ENCODE assay signal across 13 cellular contexts in genomic region chr7:142620375-142620774, GRCh38.
"Had no signal": no experiment of that assay in that cellular context is flagged by ENCODE, and none has a peak within 500 bp of the region (broad histone marks: within the 10 kb centered on the region; RNA-seq: fewer than 3 reads in every experiment).

No MANE protein-coding gene starts in this region.

- H3K36me3 Mint-ChIP-seq: immature natural killer cell, WTC11 had no signal

- ATAC-seq: right lobe of liver, WTC11 had no signal

- DNase-seq: immature natural killer cell; kidney glomerular epithelial cell; left ventricle myocardium inferior; mammary epithelial cell; ovary; right lobe of liver; small intestine; stimulated activated CD4-positive, alpha-beta T cell treated with anti-CD3 and anti-CD28 coated beads, Interleukin-15, amount 100 ng/mL, for 24 hours; stimulated activated CD4-positive, alpha-beta T cell treated with anti-CD3 and anti-CD28 coated beads, Interleukin-2, amount 100 ng/mL, for 48 hours had no signal

- H3K9me3 Mint-ChIP-seq: activated T-helper 1 cell treated with anti-CD3 and anti-CD28 coated beads, Interleukin-12 subunit alpha, Interleukin-12 subunit beta, Interleukin-2, Interleukin-4 antibody, amounts not matched to agents 30 ng/mL and 10 ng/mL and 1 ng/mL, durations not matched to agents 14 hours and 24 hours and 36 hours; dendritic cell treated with granulocyte-macrophage colony-stimulating factor and Interleukin-4, amounts not matched to agents 40 ng/mL and 50 ng/mL, for 4 days; immature natural killer cell; stimulated activated naive CD8-positive, alpha-beta T cell treated with anti-CD3 and anti-CD28 coated beads, Interleukin-15, Interleukin-2, amounts not matched to agents 100 ng/mL and 50 ng/mL, for 24 hours; WTC11 had no signal

- H3K27ac Mint-ChIP-seq: activated T-helper 1 cell treated with anti-CD3 and anti-CD28 coated beads, Interleukin-12 subunit alpha, Interleukin-12 subunit beta, Interleukin-2, Interleukin-4 antibody, amounts not matched to agents 30 ng/mL and 10 ng/mL and 1 ng/mL, durations not matched to agents 14 hours and 24 hours and 36 hours; dendritic cell treated with granulocyte-macrophage colony-stimulating factor and Interleukin-4, amounts not matched to agents 40 ng/mL and 50 ng/mL, for 4 days; immature natural killer cell; stimulated activated naive CD8-positive, alpha-beta T cell treated with anti-CD3 and anti-CD28 coated beads, Interleukin-15, Interleukin-2, amounts not matched to agents 100 ng/mL and 50 ng/mL, for 24 hours; WTC11 had no signal

- H3K4me1 Mint-ChIP-seq: immature natural killer cell had no signal

- H3K4me3 Mint-ChIP-seq: activated T-helper 1 cell treated with anti-CD3 and anti-CD28 coated beads, Interleukin-12 subunit alpha, Interleukin-12 subunit beta, Interleukin-2, Interleukin-4 antibody, amounts not matched to agents 30 ng/mL and 10 ng/mL and 1 ng/mL, durations not matched to agents 14 hours and 24 hours and 36 hours; dendritic cell treated with granulocyte-macrophage colony-stimulating factor and Interleukin-4, amounts not matched to agents 40 ng/mL and 50 ng/mL, for 4 days; immature natural killer cell; stimulated activated naive CD8-positive, alpha-beta T cell treated with anti-CD3 and anti-CD28 coated beads, Interleukin-15, Interleukin-2, amounts not matched to agents 100 ng/mL and 50 ng/mL, for 24 hours; WTC11 had no signal
